In the genomic region with DNA sequence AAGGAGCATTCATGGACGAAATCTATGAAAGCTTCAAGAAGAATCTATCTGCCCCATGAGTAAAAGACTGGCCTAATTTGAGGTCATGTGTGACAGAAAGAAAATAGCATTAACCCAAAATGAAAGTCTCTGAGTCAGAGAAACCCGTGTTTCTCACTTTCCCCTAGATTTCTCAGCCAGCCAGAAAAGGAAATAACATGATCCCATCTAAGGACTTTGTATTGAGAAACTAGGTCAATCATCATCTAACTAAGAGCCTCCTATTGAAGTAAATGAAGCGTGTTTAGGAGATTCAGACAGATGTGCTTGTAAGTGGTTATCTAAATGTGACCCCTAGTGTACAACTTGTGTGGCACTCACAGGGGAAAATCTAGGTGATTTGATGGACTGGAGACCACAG, we compare ENCODE assay signal across 12 cellular contexts.
A peak's percentile ranks its signal among the peaks of the same experiment; 100 is the strongest.
DNase-seq lines count a peak whose midpoint lies in the region; ATAC-seq and TF ChIP-seq lines count a peak whose summit lies in the region.
"Had no signal": no experiment of that assay in that cellular context is flagged by ENCODE, and none has a peak within 500 bp of the region (broad histone marks: within the 10 kb centered on the region; RNA-seq: fewer than 3 reads in every experiment).

No MANE protein-coding gene starts in this region.

- peak; percentile 22 for DNase-seq in Caki2 (ENCODE audit: low read depth)
- DNase-seq in foreskin keratinocyte, result no peak
- no peak for DNase-seq in stimulated activated CD4-positive, alpha-beta T cell treated with anti-CD3 and anti-CD28 coated beads, Interleukin-12 subunit alpha, Interleukin-12 subunit beta, amount 100 ng/mL, for 4 hours
- no peak for DNase-seq in OCI-M2 (lab: John Stamatoyannopoulos, UW; ENCODE audit: unreplicated experiment)
- DNase-seq in Right ventricle myocardium superior, result no peak
- no peak for DNase-seq in stimulated activated CD4-positive, alpha-beta T cell treated with anti-CD3 and anti-CD28 coated beads, Interleukin-4, amount 100 ng/mL, for 1 hour
- DNase-seq: activated T-cell treated with anti-CD3 and anti-CD28 coated beads, Interleukin-2, amount 50 U/mL, for 24 hours; dorsolateral prefrontal cortex; NCI-H2029 treated with DMSO at 0.1 percent for 48 hours; pancreas had no signal

- no peaks in the 10 kb centered on the region for H3K4me1 ChIP-seq in foreskin keratinocyte
- H3K4me1 ChIP-seq: pancreas had no signal

- in situ Hi-C loops in Caki2 (cut with HindIII; ENCODE audit: low pct_unique_long_range_greater_than_20kb, low sequenced_read_pairs), result no loop called here

- H3K27ac ChIP-seq in foreskin keratinocyte, result no peak overlapping the region
- H3K27ac ChIP-seq: pancreas had no signal

- no peaks in the 10 kb centered on the region for H3K27me3 ChIP-seq in foreskin keratinocyte
- H3K27me3 ChIP-seq: dorsolateral prefrontal cortex, pancreas had no signal

- intact Hi-C loops in Right ventricle myocardium superior (cut with DNase I), result no loop called here

- ATAC-seq in GM19043 (IDR thresholded peaks at IDR 0.05; ENCODE audit: low read depth, unreplicated experiment) (peak; percentile 81), HG03442 (IDR thresholded peaks at IDR 0.05; ENCODE audit: unreplicated experiment) (peak; percentile 36), foreskin keratinocyte (no peak), Right ventricle myocardium superior (ENCODE audit: poor library complexity) (no peak)

- TF ChIP-seq CTCF in foreskin keratinocyte (conservative IDR thresholded peaks at IDR 0.05), result peak; percentile 21

Comparison
In these comparisons a context has a peak if more than half of its experiments do, and no peak if none do; other contexts are left out.
1. ATAC-seq: peak in GM19043 (single experiment) and HG03442 (single experiment); none in foreskin keratinocyte (single experiment) and Right ventricle myocardium superior (single experiment).